ENCODE assay signal across 1 cellular context in genomic region chr16:25014500-25015147, GRCh38.
TF ChIP-seq lines count a peak whose summit lies in the region.

No MANE protein-coding gene starts in this region.

TF ChIP-seq in HepG2, 621 proteins besides CTCF, POLR2A, EP300 and RAD21 (continued from another document and continues in another):
- TF ChIP-seq MEF2D (CRISPR knock-in tag; IDR thresholded peaks at IDR 0.05) (peak; percentile 77), KAT7 (CRISPR knock-in tag; IDR thresholded peaks at IDR 0.05; ENCODE audit: borderline replicate concordance) (peak; percentile 23; the same call in 1 of the 2 replicates), GMEB1 (CRISPR knock-in tag; IDR thresholded peaks at IDR 0.05; ENCODE audit: borderline replicate concordance) (peak; percentile 9; the same call in 1 of the 2 replicates), ZNF782 (CRISPR knock-in tag; IDR thresholded peaks at IDR 0.05; ENCODE audit: borderline replicate concordance) (peak; percentile 53; the same call in 1 of the 2 replicates), MZF1 (CRISPR knock-in tag; IDR thresholded peaks at IDR 0.05; ENCODE audit: borderline replicate concordance) (no peak), ZFP36L1 (CRISPR knock-in tag; IDR thresholded peaks at IDR 0.05) (0 out of 2 replicates have a peak, but pooled peaks have one; percentile 35), ZBTB44 (CRISPR knock-in tag; IDR thresholded peaks at IDR 0.05) (peak; percentile 29; the same call in 1 of the 2 replicates), PHF21A (CRISPR knock-in tag; IDR thresholded peaks at IDR 0.05) (peak; percentile 58; the same call in 1 of the 2 replicates), NR2F6 (IDR thresholded peaks at IDR 0.05) (no peak), NR2F6 (CRISPR knock-in tag; IDR thresholded peaks at IDR 0.05) (peak; percentile 20; the same call in 1 of the 2 replicates), POGZ (CRISPR knock-in tag; IDR thresholded peaks at IDR 0.05) (no peak), NR3C1 (CRISPR knock-in tag; IDR thresholded peaks at IDR 0.05) (0 out of 2 replicates have a peak, but pooled peaks have one; percentile 64), IRF2 (CRISPR knock-in tag; IDR thresholded peaks at IDR 0.05) (0 out of 2 replicates have a peak, but pooled peaks have one; percentile 26), IKZF5 (CRISPR knock-in tag; IDR thresholded peaks at IDR 0.05) (peak; percentile 61; the same call in 1 of the 2 replicates), SRF (IDR thresholded peaks at IDR 0.05; ENCODE audit: low read depth, low read length) (no peak), GTF3A (CRISPR knock-in tag; conservative IDR thresholded peaks at IDR 0.05) (peak; percentile 72; the same call in 1 of the 2 replicates), AKAP8 (CRISPR knock-in tag; IDR thresholded peaks at IDR 0.05) (peak; percentile 59; the same call in 1 of the 2 replicates), AGO1 (IDR thresholded peaks at IDR 0.05; ENCODE audit: low read depth, low read length, poor library complexity, severe bottlenecking) (peak; percentile 65), ZNF580 (CRISPR knock-in tag; IDR thresholded peaks at IDR 0.05; ENCODE audit: borderline replicate concordance, low read depth) (no peak), ZNF180 (CRISPR knock-in tag; IDR thresholded peaks at IDR 0.05; ENCODE audit: borderline replicate concordance, low read depth) (no peak), ZMAT3 (CRISPR knock-in tag; conservative IDR thresholded peaks at IDR 0.05) (no peak), ARID2 (CRISPR knock-in tag; IDR thresholded peaks at IDR 0.05; ENCODE audit: borderline replicate concordance) (0 out of 2 replicates have a peak, but pooled peaks have one; percentile 56), PTBP1 (IDR thresholded peaks at IDR 0.05; ENCODE audit: low read depth, low read length, poor library complexity, severe bottlenecking) (peak; percentile 82), JUND (CRISPR knock-in tag; IDR thresholded peaks at IDR 0.05) (no peak), IRX3 (CRISPR knock-in tag; IDR thresholded peaks at IDR 0.05; ENCODE audit: borderline replicate concordance, low read depth) (peak; percentile 2; the same call in 1 of the 2 replicates), ATF7 (IDR thresholded peaks at IDR 0.05) (no peak), ATF7 (CRISPR knock-in tag; IDR thresholded peaks at IDR 0.05) (0 out of 2 replicates have a peak, but pooled peaks have one; percentile 35), MAZ (IDR thresholded peaks at IDR 0.05; ENCODE audit: borderline replicate concordance, low read depth, low read length) (no peak), MAZ (CRISPR knock-in tag; IDR thresholded peaks at IDR 0.05; ENCODE audit: low read depth) (no peak), ZBTB7B (CRISPR knock-in tag; IDR thresholded peaks at IDR 0.05) (peak; percentile 74; the same call in 1 of the 2 replicates), ZNF816 (CRISPR knock-in tag; IDR thresholded peaks at IDR 0.05; ENCODE audit: borderline replicate concordance) (0 out of 2 replicates have a peak, but pooled peaks have one; percentile 0), SALL1 (CRISPR knock-in tag; IDR thresholded peaks at IDR 0.05) (0 out of 2 replicates have a peak, but pooled peaks have one; percentile 8), ARID5B (CRISPR knock-in tag; IDR thresholded peaks at IDR 0.05) (peak; percentile 17; the same call in 1 of the 2 replicates), CSRNP1 (CRISPR knock-in tag; IDR thresholded peaks at IDR 0.05) (no peak; the same call in 1 of the 2 replicates), HINFP (CRISPR knock-in tag; IDR thresholded peaks at IDR 0.05; ENCODE audit: low read depth) (no peak), NRL (CRISPR knock-in tag; IDR thresholded peaks at IDR 0.05; ENCODE audit: borderline replicate concordance) (no peak), ZBTB38 (CRISPR knock-in tag; IDR thresholded peaks at IDR 0.05) (0 out of 2 replicates have a peak, but pooled peaks have one; percentile 40), ZNF230 (CRISPR knock-in tag; IDR thresholded peaks at IDR 0.05) (0 out of 2 replicates have a peak, but pooled peaks have one; percentile 35), ZNF281 (CRISPR knock-in tag; IDR thresholded peaks at IDR 0.05; ENCODE audit: borderline replicate concordance) (peak; percentile 24; the same call in 1 of the 2 replicates), ZNF572 (CRISPR knock-in tag; IDR thresholded peaks at IDR 0.05) (no peak), ZNF607 (CRISPR knock-in tag; IDR thresholded peaks at IDR 0.05; ENCODE audit: borderline replicate concordance) (peak; percentile 22; the same call in 1 of the 2 replicates), ZBTB34 (CRISPR knock-in tag; IDR thresholded peaks at IDR 0.05) (0 out of 2 replicates have a peak, but pooled peaks have one; percentile 16), THYN1 (CRISPR knock-in tag; IDR thresholded peaks at IDR 0.05; ENCODE audit: borderline replicate concordance, low read depth) (no peak), GTF2F1 (IDR thresholded peaks at IDR 0.05; ENCODE audit: low read length) (no peak), ZBTB1 (CRISPR knock-in tag; IDR thresholded peaks at IDR 0.05; ENCODE audit: borderline replicate concordance) (0 out of 2 replicates have a peak, but pooled peaks have one; percentile 35), E2F5 (CRISPR knock-in tag; conservative IDR thresholded peaks at IDR 0.05) (0 out of 2 replicates have a peak, but pooled peaks have one; percentile 25), CEBPB (IDR thresholded peaks at IDR 0.05; ENCODE audit: borderline replicate concordance, low read depth, low read length) (no peak)
